ENCODE assay signal across 1 cellular context in the genomic region with DNA sequence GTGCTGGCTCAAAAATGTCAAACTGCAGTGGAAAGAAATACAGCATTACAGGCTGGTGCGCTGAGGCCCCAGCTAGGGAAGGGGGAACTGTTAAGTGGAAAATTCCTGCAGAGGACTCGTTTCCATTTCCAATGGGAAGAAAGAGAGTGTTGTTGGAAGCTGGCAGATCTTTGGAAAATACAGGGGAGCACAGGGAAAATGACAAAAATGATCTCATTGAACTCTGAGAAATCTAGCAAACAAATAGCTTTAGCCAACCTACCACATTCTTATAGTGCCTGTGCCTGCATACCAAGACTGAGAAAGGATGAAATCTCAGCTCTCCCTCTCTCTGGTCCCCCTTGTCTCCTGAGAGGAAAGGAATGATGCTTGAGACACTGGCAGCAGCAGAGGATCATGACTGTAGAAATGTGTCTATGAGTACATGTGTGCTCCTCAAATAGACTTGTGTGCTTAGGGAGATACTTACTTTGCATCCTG.
TF ChIP-seq lines count a peak whose summit lies in the region.

No MANE protein-coding gene starts in this region.

TF ChIP-seq in HepG2, 621 proteins besides CTCF, POLR2A, EP300 and RAD21 (continued from another document and continues in another):
- TF ChIP-seq, protein P1, sequence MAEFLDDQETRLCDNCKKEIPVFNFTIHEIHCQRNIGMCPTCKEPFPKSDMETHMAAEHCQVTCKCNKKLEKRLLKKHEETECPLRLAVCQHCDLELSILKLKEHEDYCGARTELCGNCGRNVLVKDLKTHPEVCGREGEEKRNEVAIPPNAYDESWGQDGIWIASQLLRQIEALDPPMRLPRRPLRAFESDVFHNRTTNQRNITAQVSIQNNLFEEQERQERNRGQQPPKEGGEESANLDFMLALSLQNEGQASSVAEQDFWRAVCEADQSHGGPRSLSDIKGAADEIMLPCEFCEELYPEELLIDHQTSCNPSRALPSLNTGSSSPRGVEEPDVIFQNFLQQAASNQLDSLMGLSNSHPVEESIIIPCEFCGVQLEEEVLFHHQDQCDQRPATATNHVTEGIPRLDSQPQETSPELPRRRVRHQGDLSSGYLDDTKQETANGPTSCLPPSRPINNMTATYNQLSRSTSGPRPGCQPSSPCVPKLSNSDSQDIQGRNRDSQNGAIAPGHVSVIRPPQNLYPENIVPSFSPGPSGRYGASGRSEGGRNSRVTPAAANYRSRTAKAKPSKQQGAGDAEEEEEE (CRISPR knock-in tag; IDR thresholded peaks at IDR 0.05; ENCODE audit: borderline replicate concordance): no peak
- TF ChIP-seq RFXANK (CRISPR knock-in tag; IDR thresholded peaks at IDR 0.05): no peak
- no peak for TF ChIP-seq LCORL (IDR thresholded peaks at IDR 0.05)
- TF ChIP-seq LCORL (CRISPR knock-in tag; IDR thresholded peaks at IDR 0.05): no peak
- no peak for TF ChIP-seq JARID2 (CRISPR knock-in tag; IDR thresholded peaks at IDR 0.05; ENCODE audit: insufficient replicate concordance)
- 0 out of 2 replicates have a peak, but pooled peaks have one; percentile 20 for TF ChIP-seq ZNF232 (CRISPR knock-in tag; IDR thresholded peaks at IDR 0.05; ENCODE audit: borderline replicate concordance)
- TF ChIP-seq, protein P2, sequence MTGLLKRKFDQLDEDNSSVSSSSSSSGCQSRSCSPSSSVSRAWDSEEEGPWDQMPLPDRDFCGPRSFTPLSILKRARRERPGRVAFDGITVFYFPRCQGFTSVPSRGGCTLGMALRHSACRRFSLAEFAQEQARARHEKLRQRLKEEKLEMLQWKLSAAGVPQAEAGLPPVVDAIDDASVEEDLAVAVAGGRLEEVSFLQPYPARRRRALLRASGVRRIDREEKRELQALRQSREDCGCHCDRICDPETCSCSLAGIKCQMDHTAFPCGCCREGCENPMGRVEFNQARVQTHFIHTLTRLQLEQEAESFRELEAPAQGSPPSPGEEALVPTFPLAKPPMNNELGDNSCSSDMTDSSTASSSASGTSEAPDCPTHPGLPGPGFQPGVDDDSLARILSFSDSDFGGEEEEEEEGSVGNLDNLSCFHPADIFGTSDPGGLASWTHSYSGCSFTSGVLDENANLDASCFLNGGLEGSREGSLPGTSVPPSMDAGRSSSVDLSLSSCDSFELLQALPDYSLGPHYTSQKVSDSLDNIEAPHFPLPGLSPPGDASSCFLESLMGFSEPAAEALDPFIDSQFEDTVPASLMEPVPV (CRISPR knock-in tag; IDR thresholded peaks at IDR 0.05): 0 out of 2 replicates have a peak, but pooled peaks have one; percentile 27
- no peak for TF ChIP-seq THAP9 (CRISPR knock-in tag; IDR thresholded peaks at IDR 0.05; ENCODE audit: borderline replicate concordance)
- TF ChIP-seq ELF1 (CRISPR knock-in tag; IDR thresholded peaks at IDR 0.05): no peak
- TF ChIP-seq STAT5B (CRISPR knock-in tag; IDR thresholded peaks at IDR 0.05): no peak
- TF ChIP-seq GABPB1 (CRISPR knock-in tag; IDR thresholded peaks at IDR 0.05): no peak
- no peak for TF ChIP-seq ZNF333 (CRISPR knock-in tag; IDR thresholded peaks at IDR 0.05; ENCODE audit: borderline replicate concordance)
- no peak for TF ChIP-seq ZBTB49 (CRISPR knock-in tag; IDR thresholded peaks at IDR 0.05; ENCODE audit: borderline replicate concordance)
- no peak for TF ChIP-seq ZNF567 (CRISPR knock-in tag; IDR thresholded peaks at IDR 0.05; ENCODE audit: borderline replicate concordance)
- TF ChIP-seq, protein P3, sequence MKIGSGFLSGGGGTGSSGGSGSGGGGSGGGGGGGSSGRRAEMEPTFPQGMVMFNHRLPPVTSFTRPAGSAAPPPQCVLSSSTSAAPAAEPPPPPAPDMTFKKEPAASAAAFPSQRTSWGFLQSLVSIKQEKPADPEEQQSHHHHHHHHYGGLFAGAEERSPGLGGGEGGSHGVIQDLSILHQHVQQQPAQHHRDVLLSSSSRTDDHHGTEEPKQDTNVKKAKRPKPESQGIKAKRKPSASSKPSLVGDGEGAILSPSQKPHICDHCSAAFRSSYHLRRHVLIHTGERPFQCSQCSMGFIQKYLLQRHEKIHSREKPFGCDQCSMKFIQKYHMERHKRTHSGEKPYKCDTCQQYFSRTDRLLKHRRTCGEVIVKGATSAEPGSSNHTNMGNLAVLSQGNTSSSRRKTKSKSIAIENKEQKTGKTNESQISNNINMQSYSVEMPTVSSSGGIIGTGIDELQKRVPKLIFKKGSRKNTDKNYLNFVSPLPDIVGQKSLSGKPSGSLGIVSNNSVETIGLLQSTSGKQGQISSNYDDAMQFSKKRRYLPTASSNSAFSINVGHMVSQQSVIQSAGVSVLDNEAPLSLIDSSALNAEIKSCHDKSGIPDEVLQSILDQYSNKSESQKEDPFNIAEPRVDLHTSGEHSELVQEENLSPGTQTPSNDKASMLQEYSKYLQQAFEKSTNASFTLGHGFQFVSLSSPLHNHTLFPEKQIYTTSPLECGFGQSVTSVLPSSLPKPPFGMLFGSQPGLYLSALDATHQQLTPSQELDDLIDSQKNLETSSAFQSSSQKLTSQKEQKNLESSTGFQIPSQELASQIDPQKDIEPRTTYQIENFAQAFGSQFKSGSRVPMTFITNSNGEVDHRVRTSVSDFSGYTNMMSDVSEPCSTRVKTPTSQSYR (CRISPR knock-in tag; IDR thresholded peaks at IDR 0.05; ENCODE audit: borderline replicate concordance): no peak
- TF ChIP-seq ZNF713 (CRISPR knock-in tag; IDR thresholded peaks at IDR 0.05): no peak
- no peak for TF ChIP-seq ZNF691 (CRISPR knock-in tag; IDR thresholded peaks at IDR 0.05; ENCODE audit: borderline replicate concordance, low read depth)
- TF ChIP-seq ZNF746 (CRISPR knock-in tag; IDR thresholded peaks at IDR 0.05): no peak
- TF ChIP-seq ZNF546 (CRISPR knock-in tag; conservative IDR thresholded peaks at IDR 0.05): no peak
- TF ChIP-seq THYN1 (CRISPR knock-in tag; IDR thresholded peaks at IDR 0.05; ENCODE audit: borderline replicate concordance, low read depth): no peak
- TF ChIP-seq NR2C2 (CRISPR knock-in tag; IDR thresholded peaks at IDR 0.05; ENCODE audit: borderline replicate concordance): no peak
- no peak for TF ChIP-seq RBAK (CRISPR knock-in tag; IDR thresholded peaks at IDR 0.05)
- peak; percentile 83; the same call in 1 of the 2 replicates for TF ChIP-seq GFI1 (CRISPR knock-in tag; IDR thresholded peaks at IDR 0.05; ENCODE audit: borderline replicate concordance)
- TF ChIP-seq SRSF4 (IDR thresholded peaks at IDR 0.05; ENCODE audit: low read depth, low read length, poor library complexity, severe bottlenecking): no peak
- TF ChIP-seq ZNF451 (CRISPR knock-in tag; IDR thresholded peaks at IDR 0.05): no peak
- TF ChIP-seq ZNF296 (CRISPR knock-in tag; conservative IDR thresholded peaks at IDR 0.05): no peak
- TF ChIP-seq, protein P4, sequence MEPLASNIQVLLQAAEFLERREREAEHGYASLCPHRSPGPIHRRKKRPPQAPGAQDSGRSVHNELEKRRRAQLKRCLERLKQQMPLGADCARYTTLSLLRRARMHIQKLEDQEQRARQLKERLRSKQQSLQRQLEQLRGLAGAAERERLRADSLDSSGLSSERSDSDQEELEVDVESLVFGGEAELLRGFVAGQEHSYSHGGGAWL (CRISPR knock-in tag; IDR thresholded peaks at IDR 0.05): no peak
- no peak for TF ChIP-seq ZNF740 (CRISPR knock-in tag; IDR thresholded peaks at IDR 0.05)
- no peak for TF ChIP-seq ATF3 (CRISPR knock-in tag; IDR thresholded peaks at IDR 0.05)
- TF ChIP-seq ZNF616 (CRISPR knock-in tag; IDR thresholded peaks at IDR 0.05; ENCODE audit: low read depth): no peak
- TF ChIP-seq, protein P5, sequence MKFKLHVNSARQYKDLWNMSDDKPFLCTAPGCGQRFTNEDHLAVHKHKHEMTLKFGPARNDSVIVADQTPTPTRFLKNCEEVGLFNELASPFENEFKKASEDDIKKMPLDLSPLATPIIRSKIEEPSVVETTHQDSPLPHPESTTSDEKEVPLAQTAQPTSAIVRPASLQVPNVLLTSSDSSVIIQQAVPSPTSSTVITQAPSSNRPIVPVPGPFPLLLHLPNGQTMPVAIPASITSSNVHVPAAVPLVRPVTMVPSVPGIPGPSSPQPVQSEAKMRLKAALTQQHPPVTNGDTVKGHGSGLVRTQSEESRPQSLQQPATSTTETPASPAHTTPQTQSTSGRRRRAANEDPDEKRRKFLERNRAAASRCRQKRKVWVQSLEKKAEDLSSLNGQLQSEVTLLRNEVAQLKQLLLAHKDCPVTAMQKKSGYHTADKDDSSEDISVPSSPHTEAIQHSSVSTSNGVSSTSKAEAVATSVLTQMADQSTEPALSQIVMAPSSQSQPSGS (CRISPR knock-in tag; IDR thresholded peaks at IDR 0.05): no peak
- no peak for TF ChIP-seq ZNF598 (CRISPR knock-in tag; IDR thresholded peaks at IDR 0.05; ENCODE audit: borderline replicate concordance)
- TF ChIP-seq HNRNPH1 (optimal IDR thresholded peaks at IDR 0.05; ENCODE audit: low read depth, low read length): no peak
- TF ChIP-seq SPEN (CRISPR knock-in tag; IDR thresholded peaks at IDR 0.05; ENCODE audit: low read depth): no peak
- no peak for TF ChIP-seq ZNF33B (CRISPR knock-in tag; IDR thresholded peaks at IDR 0.05)
- no peak for TF ChIP-seq HNRNPLL (IDR thresholded peaks at IDR 0.05; ENCODE audit: low read depth, low read length, poor library complexity, severe bottlenecking)
- TF ChIP-seq NFKBIZ (CRISPR knock-in tag; IDR thresholded peaks at IDR 0.05): no peak
- TF ChIP-seq AFF4 (CRISPR knock-in tag; IDR thresholded peaks at IDR 0.05): no peak
- TF ChIP-seq MXD4 (CRISPR knock-in tag; IDR thresholded peaks at IDR 0.05): no peak
- no peak for TF ChIP-seq ZNF460 (CRISPR knock-in tag; IDR thresholded peaks at IDR 0.05; ENCODE audit: borderline replicate concordance)
- TF ChIP-seq ZNF251 (CRISPR knock-in tag; IDR thresholded peaks at IDR 0.05): no peak
- no peak for TF ChIP-seq GATA4 (IDR thresholded peaks at IDR 0.05; ENCODE audit: borderline replicate concordance, low read depth)
- no peak for TF ChIP-seq PHF5A (CRISPR knock-in tag; IDR thresholded peaks at IDR 0.05; ENCODE audit: low read depth, unreplicated experiment)
